35 cellular contexts compared by ENCODE assay signal in genomic region chr3:32643354-32643753, GRCh38.
"Had no signal": no experiment of that assay in that cellular context is flagged by ENCODE, and none has a peak within 500 bp of the region (broad histone marks: within the 10 kb centered on the region; RNA-seq: fewer than 3 reads in every experiment).

No MANE protein-coding gene starts in this region.

- H3K27me3 ChIP-seq: MG63, SJCRH30 had no signal

- H3K4me3 Mint-ChIP-seq: activated CD4-positive, alpha-beta T cell treated with anti-CD3 and anti-CD28 coated beads for 36 hours; activated CD4-positive, alpha-beta T cell treated with anti-CD3 and anti-CD28 coated beads, Interleukin-2, amount 10 ng/mL, durations not matched to agents 7 days and 5 days; activated CD8-positive, alpha-beta T cell treated with anti-CD3 and anti-CD28 coated beads, Interleukin-2, amount 10 ng/mL, durations not matched to agents 7 days and 5 days; activated naive CD4-positive, alpha-beta T cell treated with anti-CD3 and anti-CD28 coated beads, Interleukin-2, amount 10 ng/mL, durations not matched to agents 7 days and 5 days; activated naive CD8-positive, alpha-beta T cell; activated naive CD8-positive, alpha-beta T cell treated with anti-CD3 and anti-CD28 coated beads, Interleukin-2, amount 50 U/mL, for 24 hours; activated T-cell treated with anti-CD3 and anti-CD28 coated beads, Interleukin-2, amount 50 U/mL, for 4 hours; activated T-helper 1 cell treated with anti-CD3 and anti-CD28 coated beads, Interleukin-12 subunit alpha, Interleukin-12 subunit beta, Interleukin-2, Interleukin-4 antibody, amounts not matched to agents 30 ng/mL and 10 ng/mL and 1 ng/mL, durations not matched to agents 14 hours and 24 hours and 36 hours; brain; T-helper 1 cell treated with Interleukin-12 subunit alpha and Interleukin-12 subunit beta and Interleukin-4 antibody, amounts not matched to agents 30 μg/mL and 1 μg/mL, for 36 hours; T-helper 2 cell treated with Interferon-gamma antibody and Interleukin-4, amounts not matched to agents 5 μg/mL and 100 μg/mL, for 36 hours; WTC11 had no signal

- FAIRE-seq: TTC549 had no signal

- H3K36me3 Mint-ChIP-seq: activated naive CD4-positive, alpha-beta T cell treated with anti-CD3 and anti-CD28 coated beads, Interleukin-2, amount 10 ng/mL, durations not matched to agents 7 days and 5 days; activated naive CD8-positive, alpha-beta T cell; brain; WTC11 had no signal

- ATAC-seq: activated CD4-positive, alpha-beta T cell treated with anti-CD3 and anti-CD28 coated beads for 36 hours; activated CD4-positive, CD25-positive, alpha-beta regulatory T cell treated with anti-CD3 and anti-CD28 coated beads, Interleukin-2, amount 50 U/mL, for 24 hours; activated CD8-positive, alpha-beta T cell treated with anti-CD3 and anti-CD28 coated beads, Interleukin-2, amount 10 ng/mL, durations not matched to agents 7 days and 5 days; activated naive CD8-positive, alpha-beta T cell treated with anti-CD3 and anti-CD28 coated beads, Interleukin-2, amount 50 U/mL, for 24 hours; activated T-cell treated with anti-CD3 and anti-CD28 coated beads, Interleukin-2, amount 50 U/mL, for 4 hours; Panc1 had no signal

- H3K4me3 ChIP-seq: MG63, SJCRH30, SK-N-MC had no signal

- H3K27me3 Mint-ChIP-seq: activated CD4-positive, alpha-beta T cell treated with anti-CD3 and anti-CD28 coated beads for 36 hours; activated naive CD8-positive, alpha-beta T cell had no signal

- H3K36me3 ChIP-seq: MG63, SJCRH30 had no signal

- DNase-seq: activated CD4-positive, alpha-beta T cell treated with anti-CD3 and anti-CD28 coated beads for 36 hours; activated CD4-positive, alpha-beta T cell treated with anti-CD3 and anti-CD28 coated beads, Interleukin-2, amount 10 ng/mL, durations not matched to agents 7 days and 5 days; activated CD4-positive, alpha-beta T cell treated with anti-CD3 and anti-CD28 coated beads, Interleukin-2, amount 50 U/mL, for 48 hours; activated CD8-positive, alpha-beta T cell treated with anti-CD3 and anti-CD28 coated beads, Interleukin-2, amount 10 ng/mL, durations not matched to agents 7 days and 5 days; activated effector memory CD4-positive, alpha-beta T cell treated with Interleukin-2 at 50 U/mL for 16 hours; activated naive CD4-positive, alpha-beta T cell treated with anti-CD3 and anti-CD28 coated beads, Interleukin-2, amount 10 ng/mL, durations not matched to agents 7 days and 5 days; activated naive CD8-positive, alpha-beta T cell treated with anti-CD3 and anti-CD28 coated beads, Interleukin-2, amount 50 U/mL, for 24 hours; activated T-cell treated with anti-CD3 and anti-CD28 coated beads for 4 hours; activated T-cell treated with anti-CD3 and anti-CD28 coated beads, Interleukin-2, amount 50 U/mL, for 4 hours; anterior cingulate cortex; central memory CD4-positive, alpha-beta T cell; Kasumi-1; MG63; NCI-H1048; NCI-H1105 treated with DMSO at 0.1 percent for 48 hours; NCI-H1436; NCI-H1694; NCI-H2029; NCI-H2227 treated with DMSO at 0.1 percent for 48 hours; NCI-H446; NCI-H510A treated with DMSO at 0.1 percent for 48 hours; NCI-H526 treated with DMSO at 0.1 percent for 48 hours; NCI-H774; SHP77; SJCRH30 had no signal

- H3K4me1 Mint-ChIP-seq: activated CD4-positive, alpha-beta T cell treated with anti-CD3 and anti-CD28 coated beads for 36 hours; activated CD4-positive, alpha-beta T cell treated with anti-CD3 and anti-CD28 coated beads, Interleukin-2, amount 10 ng/mL, durations not matched to agents 7 days and 5 days; activated naive CD4-positive, alpha-beta T cell treated with anti-CD3 and anti-CD28 coated beads, Interleukin-2, amount 10 ng/mL, durations not matched to agents 7 days and 5 days; activated naive CD8-positive, alpha-beta T cell treated with anti-CD3 and anti-CD28 coated beads, Interleukin-2, amount 50 U/mL, for 24 hours had no signal

- H3K9me3 Mint-ChIP-seq: activated CD4-positive, alpha-beta T cell treated with anti-CD3 and anti-CD28 coated beads, Interleukin-2, amount 10 ng/mL, durations not matched to agents 7 days and 5 days; activated naive CD4-positive, alpha-beta T cell treated with anti-CD3 and anti-CD28 coated beads, Interleukin-2, amount 10 ng/mL, durations not matched to agents 7 days and 5 days; activated naive CD8-positive, alpha-beta T cell treated with anti-CD3 and anti-CD28 coated beads, Interleukin-2, amount 50 U/mL, for 24 hours; activated T-cell treated with anti-CD3 and anti-CD28 coated beads, Interleukin-2, amount 50 U/mL, for 4 hours; activated T-helper 1 cell treated with anti-CD3 and anti-CD28 coated beads, Interleukin-12 subunit alpha, Interleukin-12 subunit beta, Interleukin-2, Interleukin-4 antibody, amounts not matched to agents 30 ng/mL and 10 ng/mL and 1 ng/mL, durations not matched to agents 14 hours and 24 hours and 36 hours; T-helper 1 cell treated with Interleukin-12 subunit alpha and Interleukin-12 subunit beta and Interleukin-4 antibody, amounts not matched to agents 30 μg/mL and 1 μg/mL, for 36 hours; T-helper 2 cell treated with Interferon-gamma antibody and Interleukin-4, amounts not matched to agents 5 μg/mL and 100 μg/mL, for 36 hours; WTC11 had no signal

- H3K27ac Mint-ChIP-seq: activated CD4-positive, alpha-beta T cell treated with anti-CD3 and anti-CD28 coated beads for 36 hours; activated CD4-positive, alpha-beta T cell treated with anti-CD3 and anti-CD28 coated beads, Interleukin-2, amount 10 ng/mL, durations not matched to agents 7 days and 5 days; activated CD8-positive, alpha-beta T cell treated with anti-CD3 and anti-CD28 coated beads, Interleukin-2, amount 10 ng/mL, durations not matched to agents 7 days and 5 days; activated naive CD4-positive, alpha-beta T cell treated with anti-CD3 and anti-CD28 coated beads, Interleukin-2, amount 10 ng/mL, durations not matched to agents 7 days and 5 days; activated naive CD8-positive, alpha-beta T cell; activated naive CD8-positive, alpha-beta T cell treated with anti-CD3 and anti-CD28 coated beads, Interleukin-2, amount 50 U/mL, for 24 hours; activated T-helper 1 cell treated with anti-CD3 and anti-CD28 coated beads, Interleukin-12 subunit alpha, Interleukin-12 subunit beta, Interleukin-2, Interleukin-4 antibody, amounts not matched to agents 30 ng/mL and 10 ng/mL and 1 ng/mL, durations not matched to agents 14 hours and 24 hours and 36 hours; T-helper 1 cell treated with Interleukin-12 subunit alpha and Interleukin-12 subunit beta and Interleukin-4 antibody, amounts not matched to agents 30 μg/mL and 1 μg/mL, for 36 hours; T-helper 2 cell treated with Interferon-gamma antibody and Interleukin-4, amounts not matched to agents 5 μg/mL and 100 μg/mL, for 36 hours; WTC11 had no signal
